Comparison of ENCODE assay signal across 10 cellular contexts in the genomic region with DNA sequence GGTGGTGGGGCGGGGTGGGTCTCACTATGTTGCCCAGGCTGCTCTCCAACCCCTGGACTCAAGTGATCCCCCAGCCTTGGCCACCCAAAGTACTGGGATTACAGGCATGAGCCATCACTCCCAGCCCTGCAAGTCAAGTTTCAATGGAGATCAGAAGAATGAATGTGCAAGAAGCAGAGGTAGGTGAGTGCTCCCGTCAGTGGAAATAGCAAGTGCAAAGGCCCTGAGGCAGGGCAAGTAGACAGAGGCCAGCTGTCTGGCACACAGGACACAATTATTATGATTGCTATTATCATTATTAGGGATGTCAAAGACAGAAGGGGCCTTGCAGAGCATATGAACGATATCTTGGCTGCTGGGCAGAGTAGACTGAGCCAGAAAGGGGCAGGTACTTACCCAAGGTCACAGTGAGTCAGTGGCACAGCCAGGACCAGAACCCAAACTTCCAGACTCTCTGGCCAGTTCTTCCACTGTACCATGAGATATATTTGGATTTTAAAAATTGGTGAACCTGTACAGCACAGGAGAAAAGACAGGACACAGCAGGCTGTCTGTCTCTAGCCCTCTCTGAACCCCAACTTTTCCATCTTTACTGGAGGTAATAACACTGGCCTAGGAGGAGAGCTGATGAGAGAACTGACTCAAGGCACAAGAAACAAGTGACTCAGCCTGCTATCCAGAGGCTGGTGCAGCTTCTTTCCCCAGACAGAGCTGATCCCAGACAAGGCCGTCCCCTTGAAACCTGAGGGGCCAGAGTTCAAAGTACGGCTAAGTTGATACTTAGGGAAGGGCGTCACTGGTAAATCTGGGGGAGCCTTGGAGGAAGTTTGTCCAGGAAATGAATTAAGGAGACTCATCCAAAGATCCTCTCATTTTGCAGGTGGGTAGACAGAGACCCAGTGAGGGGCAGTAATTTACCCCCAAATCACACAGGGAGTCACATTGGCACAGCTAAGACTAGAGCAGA. TPM values are rescaled to one million over a fixed set of nuclear protein-coding genes. Genes with fewer than 3 reads are reported as not detected.
DNase-seq lines count a peak whose midpoint lies in the region; ATAC-seq and TF ChIP-seq lines count a peak whose summit lies in the region.
"Had no signal": no experiment of that assay in that cellular context is flagged by ENCODE, and none has a peak within 500 bp of the region (broad histone marks: within the 10 kb centered on the region; RNA-seq: fewer than 3 reads in every experiment).

No MANE protein-coding gene starts in this region.

- no peak overlapping the region for H3K9ac ChIP-seq in BLaER1
- no peak overlapping the region for H3K9ac ChIP-seq in IMR-90 (ENCODE audit: low read depth, low read length)

- peak overlapping the region; percentile 91 for H3K4me2 ChIP-seq in BLaER1
- H3K4me2 ChIP-seq in IMR-90 (ENCODE audit: low read depth, low read length), result no peak overlapping the region; the same call in 1 of the 2 replicates

- WGBS in IMR-90 (ENCODE audit: extremely low coverage in 2 of 2, insufficient read length in 1 of 2), 2 experiments, result no CpG with 5 or more reads among the region's 6 CpGs

- H3K4me1 ChIP-seq in BLaER1, result peaks cover 22% of the 10 kb centered on the region
- H3K4me1 ChIP-seq in IMR-90 (ENCODE audit: control insufficient read depth, insufficient read depth, low read length), result peaks cover 2% of the 10 kb centered on the region; the same call in 1 of the 2 replicates
- H3K4me1 ChIP-seq in mononuclear cell (ENCODE audit: insufficient read depth, low read length), result peaks cover 12% of the 10 kb centered on the region

- TF ChIP-seq RAD21 in IMR-90 (IDR thresholded peaks at IDR 0.05; ENCODE audit: low read length), result no peak

- peak overlapping the region; percentile 75 for H3K4me3 ChIP-seq in BLaER1
- no peak overlapping the region for H3K4me3 ChIP-seq in IMR-90 (ENCODE audit: insufficient read depth, low read depth, low read length)
- no peak overlapping the region for H3K4me3 ChIP-seq in brain microvascular endothelial cell (ENCODE audit: low read depth, low read length)
- peak overlapping the region; percentile 31 for H3K4me3 ChIP-seq in mononuclear cell (ENCODE audit: low read length)

- no peak overlapping the region for H2BK15ac ChIP-seq in IMR-90 (ENCODE audit: low read depth, low read length)

- intact Hi-C loops in IMR-90 (cut with micrococcal nuclease), result loop anchor here (1.0 kb wide), 1 partner anchor 23 kb away; no protein-coding TSS in a partner anchor

- in situ Hi-C loops in IMR-90 (cut with MboI; ENCODE audit: low sequenced_read_pairs) (no loop called here), brain microvascular endothelial cell (cut with HindIII; ENCODE audit: low pct_ligation_motif_present, low sequenced_read_pairs) (no loop called here)

- H3K9me3 ChIP-seq in BLaER1, result no peaks in the 10 kb centered on the region
- no peaks in the 10 kb centered on the region for H3K9me3 ChIP-seq in IMR-90 (ENCODE audit: control insufficient read depth, insufficient read depth, low read length)
- H3K9me3 ChIP-seq in mononuclear cell (ENCODE audit: low read depth, low read length), result no peaks in the 10 kb centered on the region

- H2BK20ac ChIP-seq in IMR-90 (ENCODE audit: low read depth, low read length), result no peak overlapping the region

- H2AFZ ChIP-seq in IMR-90 (replicated peaks; ENCODE audit: low read length, poor library complexity), result no peak overlapping the region

- BruUV-seq in IMR-90 (replicated peaks; lab: Mats Ljungman, UMichigan), result no TSS peak

- H3K4ac ChIP-seq in IMR-90 (ENCODE audit: low read depth, low read length), result no peak overlapping the region

- H4K91ac ChIP-seq in IMR-90 (ENCODE audit: insufficient read depth, low read depth, low read length), result no peak overlapping the region

- DNase-seq in IMR-90 (peak; percentile 8), brain microvascular endothelial cell (peak; percentile 12), NCI-H524 (lab: John Stamatoyannopoulos, UW) (no peak), NCI-H2227 treated with DMSO at 0.1 percent for 48 hours (lab: John Stamatoyannopoulos, UW) (no peak)
- DNase-seq in activated CD8-positive, alpha-beta memory T cell treated with anti-CD3 and anti-CD28 coated beads, Interleukin-2, amount 50 U/mL, for 4 hours, result no peak
- DNase-seq: dermis blood vessel endothelial cell had no signal

- CTCF ChIA-PET in IMR-90 (lab: Yijun Ruan, JAX), result no interaction called here

- H4K5ac ChIP-seq in IMR-90 (ENCODE audit: low read depth, low read length), result no peak overlapping the region

- no peak overlapping the region for H2BK5ac ChIP-seq in IMR-90 (ENCODE audit: low read depth, low read length, poor library complexity, severe bottlenecking)

- no peak for ATAC-seq in IMR-90 (ENCODE audit: low read depth)
- no peak for ATAC-seq in GM19397 (IDR thresholded peaks at IDR 0.05; ENCODE audit: unreplicated experiment)

- H2AK9ac ChIP-seq in IMR-90 (replicated peaks; ENCODE audit: low read depth, low read length, poor library complexity), result peak overlapping the region; percentile 50

- H3K18ac ChIP-seq in IMR-90 (ENCODE audit: low read depth, low read length), result no peak overlapping the region

- H3K9me1 ChIP-seq in IMR-90 (ENCODE audit: insufficient read depth, low read length), result no peaks in the 10 kb centered on the region

- H3K36me3 ChIP-seq in BLaER1 (peaks cover 39% of the 10 kb centered on the region), IMR-90 (ENCODE audit: control insufficient read depth, insufficient read depth, low read length) (peaks cover 12% of the 10 kb centered on the region; the same call in 1 of the 2 replicates), brain microvascular endothelial cell (replicated peaks) (no peaks in the 10 kb centered on the region)

- TF ChIP-seq CTCF in IMR-90 (conservative IDR thresholded peaks at IDR 0.05; ENCODE audit: low read depth, low read length), result no peak
- TF ChIP-seq CTCF in brain microvascular endothelial cell (IDR thresholded peaks at IDR 0.05; ENCODE audit: low read depth, low read length, missing control alignments), result no peak

- POLR2A ChIA-PET in IMR-90 (lab: Charles Lee; ENCODE audit: unreplicated experiment), result no interaction called here

- H4K8ac ChIP-seq in IMR-90 (ENCODE audit: low read depth in 2 of 2, low read length in 2 of 2), result no peak overlapping the region

- dilution Hi-C loops in IMR-90 (cut with HindIII; ENCODE audit: low sequenced_read_pairs, unreplicated experiment), result no loop called here

- no peak overlapping the region for H3K56ac ChIP-seq in IMR-90 (ENCODE audit: extremely low read depth, insufficient read depth, low read length)

- H3K27ac ChIP-seq in BLaER1 (no peak overlapping the region), IMR-90 (ENCODE audit: insufficient read depth, low read length) (no peak overlapping the region), brain microvascular endothelial cell (no peak overlapping the region)

- TF ChIP-seq POLR2A in IMR-90 (IDR thresholded peaks at IDR 0.05; ENCODE audit: low read depth, low read length), result no peak

- H3K23ac ChIP-seq in IMR-90 (ENCODE audit: low read depth, low read length), result no peak overlapping the region

- H4K20me1 ChIP-seq in BLaER1 (peaks cover 15% of the 10 kb centered on the region; the same call in 1 of the 2 replicates), IMR-90 (ENCODE audit: insufficient read depth, low read length) (no peaks in the 10 kb centered on the region)

- no peak overlapping the region for H2BK120ac ChIP-seq in IMR-90 (ENCODE audit: low read depth, low read length)

- H3K14ac ChIP-seq in IMR-90 (replicated peaks; ENCODE audit: low read depth, low read length), result no peak overlapping the region

- H3K27me3 ChIP-seq in BLaER1, result no peaks in the 10 kb centered on the region
- H3K27me3 ChIP-seq in IMR-90 (ENCODE audit: control insufficient read depth, insufficient read depth, low read length), result peaks cover 3% of the 10 kb centered on the region; the same call in 1 of the 2 replicates
- no peaks in the 10 kb centered on the region for H3K27me3 ChIP-seq in brain microvascular endothelial cell (replicated peaks)
- no peaks in the 10 kb centered on the region for H3K27me3 ChIP-seq in mononuclear cell (ENCODE audit: insufficient read depth, low read length)

- peaks cover 0 to 8% of the 10 kb centered on the region in 2 experiments; a peak in 1 of 4 replicates for H3K79me1 ChIP-seq in IMR-90 (ENCODE audit: low read depth in 1 of 2, low read length in 2 of 2)

- H2AK5ac ChIP-seq in IMR-90 (ENCODE audit: low read depth, low read length), result no peak overlapping the region

TF ChIP-seq in IMR-90, 13 proteins besides CTCF, POLR2A, EP300 and RAD21 (continues in another document):
- TF ChIP-seq BHLHE40 (IDR thresholded peaks at IDR 0.05; ENCODE audit: low read depth, low read length) (no peak), MXI1 (IDR thresholded peaks at IDR 0.05; ENCODE audit: borderline replicate concordance, low read depth, low read length) (no peak), NFE2L2 (IDR thresholded peaks at IDR 0.05; ENCODE audit: low read depth, low read length) (no peak), MAFK (IDR thresholded peaks at IDR 0.05; ENCODE audit: low read depth, low read length) (no peak), MAZ (IDR thresholded peaks at IDR 0.05; ENCODE audit: borderline replicate concordance, low read depth, low read length) (no peak)

RNA-seq across cellular contexts. Expression of gene HDHD3, which starts 1.4 kb away (rescaled TPM):
- total RNA-seq in IMR-90 (2012; rRNA removed) (6.9 and 7.0 TPM in 2 replicates), mononuclear cell (8.6 TPM)
- 8.6 and 9.4 TPM in 2 replicates for polyA plus RNA-seq in IMR-90 (2012; rRNA removed)
- 6.2 and 11.7 TPM in 2 replicates for polyA plus RNA-seq in IMR-90 (2012; cell fraction: cytosol; rRNA removed)
- 16.7 and 28.5 TPM in 2 replicates for polyA plus RNA-seq in IMR-90 (2012; cell fraction: nucleus; rRNA removed; ENCODE audit: low replicate concordance)

RNA-seq across cellular contexts. Expression of gene ALAD, which starts 25.7 kb away (rescaled TPM):
- total RNA-seq in IMR-90 (2012; rRNA removed), result 10.3 and 11.1 TPM in 2 replicates
- 14.9 and 15.6 TPM in 2 replicates for polyA plus RNA-seq in IMR-90 (2012; rRNA removed)
- 9.6 and 10.7 TPM in 2 replicates for polyA plus RNA-seq in IMR-90 (2012; cell fraction: cytosol; rRNA removed)
- 20.4 and 20.8 TPM in 2 replicates for polyA plus RNA-seq in IMR-90 (2012; cell fraction: nucleus; rRNA removed; ENCODE audit: low replicate concordance)
- total RNA-seq in mononuclear cell, result 6.8 TPM

RNA-seq across cellular contexts. Expression of gene BSPRY, which starts 26.0 kb away (rescaled TPM):
- total RNA-seq in IMR-90 (2012; rRNA removed) (not detected in 2 replicates), mononuclear cell (0.42 TPM)
- polyA plus RNA-seq in IMR-90 (2012; rRNA removed), result not detected in 2 replicates
- not detected in 2 replicates for polyA plus RNA-seq in IMR-90 (2012; cell fraction: cytosol; rRNA removed)
- polyA plus RNA-seq in IMR-90 (2012; cell fraction: nucleus; rRNA removed; ENCODE audit: low replicate concordance), result not detected in 2 replicates
- total RNA-seq: dermis blood vessel endothelial cell, RPMI7951 had no signal

RNA-seq across cellular contexts. Expression of gene POLE3, which starts 35.1 kb away (rescaled TPM):
- total RNA-seq in IMR-90 (2012; rRNA removed), result 43.0 and 48.3 TPM in 2 replicates
- polyA plus RNA-seq in IMR-90 (2012; rRNA removed), result 33.4 and 34.8 TPM in 2 replicates
- polyA plus RNA-seq in IMR-90 (2012; cell fraction: cytosol; rRNA removed), result 14.6 and 19.9 TPM in 2 replicates
- 35.9 and 55.9 TPM in 2 replicates for polyA plus RNA-seq in IMR-90 (2012; cell fraction: nucleus; rRNA removed; ENCODE audit: low replicate concordance)
- 74.1 TPM for total RNA-seq in mononuclear cell

RNA-seq across cellular contexts. Expression of gene C9orf43, which starts 35.2 kb away (rescaled TPM):
- total RNA-seq in IMR-90 (2012; rRNA removed) (0.28 and 0.36 TPM in 2 replicates), mononuclear cell (0.21 TPM)
- 0.24 and 0.46 TPM in 2 replicates for polyA plus RNA-seq in IMR-90 (2012; rRNA removed)
- polyA plus RNA-seq in IMR-90 (2012; cell fraction: cytosol; rRNA removed), result 0.03 and 0.18 TPM in 2 replicates
- polyA plus RNA-seq in IMR-90 (2012; cell fraction: nucleus; rRNA removed; ENCODE audit: low replicate concordance), result 0.28 and 0.56 TPM in 2 replicates
- total RNA-seq: dermis blood vessel endothelial cell had no signal

Comparison
In these comparisons a context has a peak if more than half of its experiments do, and no peak if none do; other contexts are left out.
1. H3K4me3 ChIP-seq: peak in BLaER1 (single experiment) and mononuclear cell (single experiment); none in IMR-90 (single experiment) and brain microvascular endothelial cell (single experiment).
2. DNase-seq: peak in IMR-90 (single experiment) and brain microvascular endothelial cell (single experiment); none in NCI-H524 (0 of 2), NCI-H2227 treated with DMSO at 0.1 percent for 48 hours (single experiment) and activated CD8-positive, alpha-beta memory T cell treated with anti-CD3 and anti-CD28 coated beads, Interleukin-2, amount 50 U/mL, for 4 hours (single experiment).